ENCODE assay signal across 11 cellular contexts in genomic region chr17:1095853-1096675, GRCh38.
A peak's percentile ranks its signal among the peaks of the same experiment; 100 is the strongest.
DNase-seq lines count a peak whose midpoint lies in the region; ATAC-seq lines count a peak whose summit lies in the region.
"Had no signal": no experiment of that assay in that cellular context is flagged by ENCODE, and none has a peak within 500 bp of the region (broad histone marks: within the 10 kb centered on the region; RNA-seq: fewer than 3 reads in every experiment).

No MANE protein-coding gene starts in this region.

- CTCF ChIA-PET in T-cell (lab: Charles Lee) = interaction anchor here in 1 of 2 donors (0.7 kb wide), 1 partner anchor 861 kb away, joined by 11 read pairs; no protein-coding TSS in a partner anchor

- H3K4me1 Mint-ChIP-seq in T-helper 2 cell treated with Interferon-gamma antibody and Interleukin-4, amounts not matched to agents 5 μg/mL and 100 μg/mL, for 36 hours (ENCODE audit: low read depth) = peaks cover 29% of the 10 kb centered on the region
- H3K4me1 Mint-ChIP-seq in T-cell (peaks cover 12 to 41% (median 35%) of the 10 kb centered on the region in 3 donors), immature natural killer cell (peaks cover 27 to 34% of the 10 kb centered on the region in 2 donors)
- peaks cover 23% of the 10 kb centered on the region for H3K4me1 Mint-ChIP-seq in stimulated activated effector memory CD8-positive, alpha-beta T cell treated with anti-CD3 and anti-CD28 coated beads, Interleukin-12 subunit alpha, Interleukin-12 subunit beta, amount 100 ng/mL, for 72 hours

- POLR2A ChIA-PET in T-cell (lab: Charles Lee) = no interaction called here

- DNase-seq in T-helper 2 cell treated with Interferon-gamma antibody and Interleukin-4, amounts not matched to agents 5 μg/mL and 100 μg/mL, for 36 hours (ENCODE audit: low spot score) = no peak
- no peak for DNase-seq in T-helper 2 cell
- no peak for DNase-seq in T-cell
- DNase-seq in immature natural killer cell = no peak
- DNase-seq in stimulated activated effector memory CD8-positive, alpha-beta T cell treated with anti-CD3 and anti-CD28 coated beads, Interleukin-12 subunit alpha, Interleukin-12 subunit beta, amount 100 ng/mL, for 72 hours (ENCODE audit: low spot score in 2 of 2) = no peak
- no peak for DNase-seq in effector CD8-positive, alpha-beta T cell (lab: John Stamatoyannopoulos, UW)
- no peak for DNase-seq in DMS79 (lab: John Stamatoyannopoulos, UW)
- no peak for DNase-seq in germinal center (ENCODE audit: low spot score)
- DNase-seq: activated CD8-positive, alpha-beta memory T cell treated with anti-CD3 and anti-CD28 coated beads for 24 hours; NCI-H82; retina had no signal

- peak in 3 of 4 experiments; percentile 28 to 58 (median 43) for ATAC-seq in T-cell (replicated peaks in 1 of 4)
- ATAC-seq in stimulated activated effector memory CD8-positive, alpha-beta T cell treated with anti-CD3 and anti-CD28 coated beads, Interleukin-12 subunit alpha, Interleukin-12 subunit beta, amount 100 ng/mL, for 72 hours = no peak

- H3K27ac Mint-ChIP-seq in T-helper 2 cell treated with Interferon-gamma antibody and Interleukin-4, amounts not matched to agents 5 μg/mL and 100 μg/mL, for 36 hours = peak overlapping the region; percentile 80
- H3K27ac Mint-ChIP-seq in T-cell = peak overlapping the region; percentile 66 to 69
- H3K27ac Mint-ChIP-seq in immature natural killer cell = peak overlapping the region in 4 of 6 donors; percentile 60 to 81 (median 64)
- H3K27ac Mint-ChIP-seq in stimulated activated effector memory CD8-positive, alpha-beta T cell treated with anti-CD3 and anti-CD28 coated beads, Interleukin-12 subunit alpha, Interleukin-12 subunit beta, amount 100 ng/mL, for 72 hours = peak overlapping the region; percentile 32

- peaks cover 41% of the 10 kb centered on the region for H3K36me3 Mint-ChIP-seq in T-helper 2 cell treated with Interferon-gamma antibody and Interleukin-4, amounts not matched to agents 5 μg/mL and 100 μg/mL, for 36 hours (ENCODE audit: low read depth)
- H3K36me3 Mint-ChIP-seq in T-cell = peaks cover 29% of the 10 kb centered on the region
- H3K36me3 Mint-ChIP-seq in immature natural killer cell = peaks cover 8 to 12% (median 12%) of the 10 kb centered on the region in 3 donors
- H3K36me3 Mint-ChIP-seq in stimulated activated effector memory CD8-positive, alpha-beta T cell treated with anti-CD3 and anti-CD28 coated beads, Interleukin-12 subunit alpha, Interleukin-12 subunit beta, amount 100 ng/mL, for 72 hours = peaks cover 52% of the 10 kb centered on the region

- no peaks in the 10 kb centered on the region for H3K9me3 Mint-ChIP-seq in T-helper 2 cell treated with Interferon-gamma antibody and Interleukin-4, amounts not matched to agents 5 μg/mL and 100 μg/mL, for 36 hours
- H3K9me3 Mint-ChIP-seq in T-cell (no peaks in the 10 kb centered on the region), immature natural killer cell (no peaks in the 10 kb centered on the region)
- no peaks in the 10 kb centered on the region for H3K9me3 Mint-ChIP-seq in stimulated activated effector memory CD8-positive, alpha-beta T cell treated with anti-CD3 and anti-CD28 coated beads, Interleukin-12 subunit alpha, Interleukin-12 subunit beta, amount 100 ng/mL, for 72 hours

- peak overlapping the region; percentile 72 for H3K4me3 Mint-ChIP-seq in T-helper 2 cell treated with Interferon-gamma antibody and Interleukin-4, amounts not matched to agents 5 μg/mL and 100 μg/mL, for 36 hours
- H3K4me3 Mint-ChIP-seq in T-cell = peak overlapping the region in 1 of 3 donors; percentile 61
- peak overlapping the region in 2 of 5 donors; percentile 49 to 61 for H3K4me3 Mint-ChIP-seq in immature natural killer cell
- H3K4me3 Mint-ChIP-seq in stimulated activated effector memory CD8-positive, alpha-beta T cell treated with anti-CD3 and anti-CD28 coated beads, Interleukin-12 subunit alpha, Interleukin-12 subunit beta, amount 100 ng/mL, for 72 hours = no peak overlapping the region

- H3K27me3 Mint-ChIP-seq in T-helper 2 cell treated with Interferon-gamma antibody and Interleukin-4, amounts not matched to agents 5 μg/mL and 100 μg/mL, for 36 hours (ENCODE audit: low read depth) = no peaks in the 10 kb centered on the region
- no peaks in the 10 kb centered on the region for H3K27me3 Mint-ChIP-seq in T-cell
- H3K27me3 Mint-ChIP-seq in immature natural killer cell (ENCODE audit: low read depth in 3 of 3) = peaks cover 0 to 4% (median 0%) of the 10 kb centered on the region in 3 donors
